2 cellular contexts compared by ENCODE assay signal in the genomic region with DNA sequence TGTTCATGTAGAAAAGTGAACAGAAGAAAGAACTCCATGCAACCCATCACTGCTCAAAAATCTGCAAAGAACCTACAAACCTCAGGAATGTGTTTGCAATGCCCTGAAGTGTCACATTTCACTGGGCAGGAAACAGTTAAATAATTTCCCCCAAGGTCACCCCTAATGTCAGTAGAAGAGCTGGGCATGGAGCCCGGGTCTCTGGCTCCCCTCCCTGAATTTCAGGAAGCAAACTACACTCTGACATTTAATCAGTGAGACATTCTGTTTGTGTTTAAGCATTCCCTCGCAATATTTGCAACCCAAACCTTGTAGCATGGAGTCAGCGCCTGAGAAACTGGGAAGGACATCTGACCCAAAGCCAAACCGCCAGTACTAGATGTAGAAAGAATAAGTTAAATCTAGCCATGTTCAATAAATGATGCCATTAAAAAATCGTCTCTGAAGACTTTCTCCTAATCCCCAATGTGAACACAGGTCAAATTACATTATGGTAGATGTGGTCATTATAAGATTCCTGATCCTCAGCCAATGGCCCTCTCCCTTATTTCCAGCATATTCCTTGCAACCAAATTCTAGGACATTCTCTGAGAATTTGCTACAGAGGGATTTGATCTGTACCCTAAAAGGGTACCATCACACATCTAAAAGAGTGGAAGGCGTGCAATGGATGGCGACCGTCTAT.
TF ChIP-seq lines count a peak whose summit lies in the region.

No MANE protein-coding gene starts in this region.

TF ChIP-seq in liver, 16 proteins besides CTCF, POLR2A, EP300 and RAD21:
- TF ChIP-seq, protein P1, sequence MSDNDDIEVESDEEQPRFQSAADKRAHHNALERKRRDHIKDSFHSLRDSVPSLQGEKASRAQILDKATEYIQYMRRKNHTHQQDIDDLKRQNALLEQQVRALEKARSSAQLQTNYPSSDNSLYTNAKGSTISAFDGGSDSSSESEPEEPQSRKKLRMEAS (IDR thresholded peaks at IDR 0.05), result peak; percentile 64
- TF ChIP-seq, protein P2, sequence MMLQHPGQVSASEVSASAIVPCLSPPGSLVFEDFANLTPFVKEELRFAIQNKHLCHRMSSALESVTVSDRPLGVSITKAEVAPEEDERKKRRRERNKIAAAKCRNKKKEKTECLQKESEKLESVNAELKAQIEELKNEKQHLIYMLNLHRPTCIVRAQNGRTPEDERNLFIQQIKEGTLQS (IDR thresholded peaks at IDR 0.05), result no peak
- no peak for TF ChIP-seq TAF1 (conservative IDR thresholded peaks at IDR 0.05)
- TF ChIP-seq, protein P3, sequence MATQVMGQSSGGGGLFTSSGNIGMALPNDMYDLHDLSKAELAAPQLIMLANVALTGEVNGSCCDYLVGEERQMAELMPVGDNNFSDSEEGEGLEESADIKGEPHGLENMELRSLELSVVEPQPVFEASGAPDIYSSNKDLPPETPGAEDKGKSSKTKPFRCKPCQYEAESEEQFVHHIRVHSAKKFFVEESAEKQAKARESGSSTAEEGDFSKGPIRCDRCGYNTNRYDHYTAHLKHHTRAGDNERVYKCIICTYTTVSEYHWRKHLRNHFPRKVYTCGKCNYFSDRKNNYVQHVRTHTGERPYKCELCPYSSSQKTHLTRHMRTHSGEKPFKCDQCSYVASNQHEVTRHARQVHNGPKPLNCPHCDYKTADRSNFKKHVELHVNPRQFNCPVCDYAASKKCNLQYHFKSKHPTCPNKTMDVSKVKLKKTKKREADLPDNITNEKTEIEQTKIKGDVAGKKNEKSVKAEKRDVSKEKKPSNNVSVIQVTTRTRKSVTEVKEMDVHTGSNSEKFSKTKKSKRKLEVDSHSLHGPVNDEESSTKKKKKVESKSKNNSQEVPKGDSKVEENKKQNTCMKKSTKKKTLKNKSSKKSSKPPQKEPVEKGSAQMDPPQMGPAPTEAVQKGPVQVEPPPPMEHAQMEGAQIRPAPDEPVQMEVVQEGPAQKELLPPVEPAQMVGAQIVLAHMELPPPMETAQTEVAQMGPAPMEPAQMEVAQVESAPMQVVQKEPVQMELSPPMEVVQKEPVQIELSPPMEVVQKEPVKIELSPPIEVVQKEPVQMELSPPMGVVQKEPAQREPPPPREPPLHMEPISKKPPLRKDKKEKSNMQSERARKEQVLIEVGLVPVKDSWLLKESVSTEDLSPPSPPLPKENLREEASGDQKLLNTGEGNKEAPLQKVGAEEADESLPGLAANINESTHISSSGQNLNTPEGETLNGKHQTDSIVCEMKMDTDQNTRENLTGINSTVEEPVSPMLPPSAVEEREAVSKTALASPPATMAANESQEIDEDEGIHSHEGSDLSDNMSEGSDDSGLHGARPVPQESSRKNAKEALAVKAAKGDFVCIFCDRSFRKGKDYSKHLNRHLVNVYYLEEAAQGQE (IDR thresholded peaks at IDR 0.05), result peak; percentile 59
- TF ChIP-seq HNF4G (IDR thresholded peaks at IDR 0.05), result no peak
- TF ChIP-seq FOXA1 (IDR thresholded peaks at IDR 0.05), result no peak
- TF ChIP-seq RXRA (IDR thresholded peaks at IDR 0.05), result peak; percentile 56 to 81
- peak in 1 of 2 donors; percentile 53 for TF ChIP-seq EGR1 (IDR thresholded peaks at IDR 0.05; ENCODE audit: low read depth in 2 of 2)
- no peak for TF ChIP-seq GABPA (IDR thresholded peaks at IDR 0.05 in 1 of 2, conservative IDR thresholded peaks at IDR 0.05 in 1 of 2)
- TF ChIP-seq FOXA2 (IDR thresholded peaks at IDR 0.05), result peak; percentile 28
- peak; percentile 67 for TF ChIP-seq NR2F2 (IDR thresholded peaks at IDR 0.05)
- TF ChIP-seq JUND (IDR thresholded peaks at IDR 0.05), result peak; percentile 21 to 70
- peak; percentile 72 for TF ChIP-seq SP1 (IDR thresholded peaks at IDR 0.05)
- peak; percentile 75 to 77 for TF ChIP-seq HNF4A (conservative IDR thresholded peaks at IDR 0.05)
- TF ChIP-seq YY1 (IDR thresholded peaks at IDR 0.05), result peak; percentile 68
- TF ChIP-seq, protein P4, sequence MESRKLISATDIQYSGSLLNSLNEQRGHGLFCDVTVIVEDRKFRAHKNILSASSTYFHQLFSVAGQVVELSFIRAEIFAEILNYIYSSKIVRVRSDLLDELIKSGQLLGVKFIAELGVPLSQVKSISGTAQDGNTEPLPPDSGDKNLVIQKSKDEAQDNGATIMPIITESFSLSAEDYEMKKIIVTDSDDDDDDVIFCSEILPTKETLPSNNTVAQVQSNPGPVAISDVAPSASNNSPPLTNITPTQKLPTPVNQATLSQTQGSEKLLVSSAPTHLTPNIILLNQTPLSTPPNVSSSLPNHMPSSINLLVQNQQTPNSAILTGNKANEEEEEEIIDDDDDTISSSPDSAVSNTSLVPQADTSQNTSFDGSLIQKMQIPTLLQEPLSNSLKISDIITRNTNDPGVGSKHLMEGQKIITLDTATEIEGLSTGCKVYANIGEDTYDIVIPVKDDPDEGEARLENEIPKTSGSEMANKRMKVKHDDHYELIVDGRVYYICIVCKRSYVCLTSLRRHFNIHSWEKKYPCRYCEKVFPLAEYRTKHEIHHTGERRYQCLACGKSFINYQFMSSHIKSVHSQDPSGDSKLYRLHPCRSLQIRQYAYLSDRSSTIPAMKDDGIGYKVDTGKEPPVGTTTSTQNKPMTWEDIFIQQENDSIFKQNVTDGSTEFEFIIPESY (IDR thresholded peaks at IDR 0.05), result peak; percentile 46

TF ChIP-seq in HepG2, 621 proteins besides CTCF, POLR2A, EP300 and RAD21:
- TF ChIP-seq, protein P5, sequence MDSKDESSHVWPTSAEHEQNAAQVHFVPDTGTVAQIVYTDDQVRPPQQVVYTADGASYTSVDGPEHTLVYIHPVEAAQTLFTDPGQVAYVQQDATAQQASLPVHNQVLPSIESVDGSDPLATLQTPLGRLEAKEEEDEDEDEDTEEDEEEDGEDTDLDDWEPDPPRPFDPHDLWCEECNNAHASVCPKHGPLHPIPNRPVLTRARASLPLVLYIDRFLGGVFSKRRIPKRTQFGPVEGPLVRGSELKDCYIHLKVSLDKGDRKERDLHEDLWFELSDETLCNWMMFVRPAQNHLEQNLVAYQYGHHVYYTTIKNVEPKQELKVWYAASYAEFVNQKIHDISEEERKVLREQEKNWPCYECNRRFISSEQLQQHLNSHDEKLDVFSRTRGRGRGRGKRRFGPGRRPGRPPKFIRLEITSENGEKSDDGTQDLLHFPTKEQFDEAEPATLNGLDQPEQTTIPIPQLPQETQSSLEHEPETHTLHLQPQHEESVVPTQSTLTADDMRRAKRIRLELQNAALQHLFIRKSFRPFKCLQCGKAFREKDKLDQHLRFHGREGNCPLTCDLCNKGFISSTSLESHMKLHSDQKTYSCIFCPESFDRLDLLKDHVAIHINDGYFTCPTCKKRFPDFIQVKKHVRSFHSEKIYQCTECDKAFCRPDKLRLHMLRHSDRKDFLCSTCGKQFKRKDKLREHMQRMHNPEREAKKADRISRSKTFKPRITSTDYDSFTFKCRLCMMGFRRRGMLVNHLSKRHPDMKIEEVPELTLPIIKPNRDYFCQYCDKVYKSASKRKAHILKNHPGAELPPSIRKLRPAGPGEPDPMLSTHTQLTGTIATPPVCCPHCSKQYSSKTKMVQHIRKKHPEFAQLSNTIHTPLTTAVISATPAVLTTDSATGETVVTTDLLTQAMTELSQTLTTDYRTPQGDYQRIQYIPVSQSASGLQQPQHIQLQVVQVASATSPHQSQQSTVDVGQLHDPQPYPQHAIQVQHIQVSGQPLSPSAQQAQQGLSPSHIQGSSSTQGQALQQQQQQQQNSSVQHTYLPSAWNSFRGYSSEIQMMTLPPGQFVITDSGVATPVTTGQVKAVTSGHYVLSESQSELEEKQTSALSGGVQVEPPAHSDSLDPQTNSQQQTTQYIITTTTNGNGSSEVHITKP (CRISPR knock-in tag; IDR thresholded peaks at IDR 0.05; ENCODE audit: low read depth), result no peak
- no peak for TF ChIP-seq KLF12 (CRISPR knock-in tag; IDR thresholded peaks at IDR 0.05; ENCODE audit: borderline replicate concordance)
- TF ChIP-seq NCOR1 (IDR thresholded peaks at IDR 0.05; ENCODE audit: borderline replicate concordance, low read length), result no peak
- TF ChIP-seq, protein P6, sequence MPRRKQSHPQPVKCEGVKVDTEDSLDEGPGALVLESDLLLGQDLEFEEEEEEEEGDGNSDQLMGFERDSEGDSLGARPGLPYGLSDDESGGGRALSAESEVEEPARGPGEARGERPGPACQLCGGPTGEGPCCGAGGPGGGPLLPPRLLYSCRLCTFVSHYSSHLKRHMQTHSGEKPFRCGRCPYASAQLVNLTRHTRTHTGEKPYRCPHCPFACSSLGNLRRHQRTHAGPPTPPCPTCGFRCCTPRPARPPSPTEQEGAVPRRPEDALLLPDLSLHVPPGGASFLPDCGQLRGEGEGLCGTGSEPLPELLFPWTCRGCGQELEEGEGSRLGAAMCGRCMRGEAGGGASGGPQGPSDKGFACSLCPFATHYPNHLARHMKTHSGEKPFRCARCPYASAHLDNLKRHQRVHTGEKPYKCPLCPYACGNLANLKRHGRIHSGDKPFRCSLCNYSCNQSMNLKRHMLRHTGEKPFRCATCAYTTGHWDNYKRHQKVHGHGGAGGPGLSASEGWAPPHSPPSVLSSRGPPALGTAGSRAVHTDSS (CRISPR knock-in tag; conservative IDR thresholded peaks at IDR 0.05), result no peak
- no peak for TF ChIP-seq NFYC (CRISPR knock-in tag; IDR thresholded peaks at IDR 0.05)
- no peak for TF ChIP-seq NKX3-1 (CRISPR knock-in tag; IDR thresholded peaks at IDR 0.05)
- no peak for TF ChIP-seq DMAP1 (CRISPR knock-in tag; IDR thresholded peaks at IDR 0.05)
- TF ChIP-seq ZNF44 (CRISPR knock-in tag; IDR thresholded peaks at IDR 0.05), result no peak
- TF ChIP-seq, protein P7, sequence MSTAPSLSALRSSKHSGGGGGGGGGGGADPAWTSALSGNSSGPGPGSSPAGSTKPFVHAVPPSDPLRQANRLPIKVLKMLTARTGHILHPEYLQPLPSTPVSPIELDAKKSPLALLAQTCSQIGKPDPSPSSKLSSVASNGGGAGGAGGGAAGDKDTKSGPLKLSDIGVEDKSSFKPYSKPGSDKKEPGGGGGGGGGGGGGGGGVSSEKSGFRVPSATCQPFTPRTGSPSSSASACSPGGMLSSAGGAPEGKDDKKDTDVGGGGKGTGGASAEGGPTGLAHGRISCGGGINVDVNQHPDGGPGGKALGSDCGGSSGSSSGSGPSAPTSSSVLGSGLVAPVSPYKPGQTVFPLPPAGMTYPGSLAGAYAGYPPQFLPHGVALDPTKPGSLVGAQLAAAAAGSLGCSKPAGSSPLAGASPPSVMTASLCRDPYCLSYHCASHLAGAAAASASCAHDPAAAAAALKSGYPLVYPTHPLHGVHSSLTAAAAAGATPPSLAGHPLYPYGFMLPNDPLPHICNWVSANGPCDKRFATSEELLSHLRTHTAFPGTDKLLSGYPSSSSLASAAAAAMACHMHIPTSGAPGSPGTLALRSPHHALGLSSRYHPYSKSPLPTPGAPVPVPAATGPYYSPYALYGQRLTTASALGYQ (CRISPR knock-in tag; IDR thresholded peaks at IDR 0.05), result no peak
- TF ChIP-seq, protein P8, sequence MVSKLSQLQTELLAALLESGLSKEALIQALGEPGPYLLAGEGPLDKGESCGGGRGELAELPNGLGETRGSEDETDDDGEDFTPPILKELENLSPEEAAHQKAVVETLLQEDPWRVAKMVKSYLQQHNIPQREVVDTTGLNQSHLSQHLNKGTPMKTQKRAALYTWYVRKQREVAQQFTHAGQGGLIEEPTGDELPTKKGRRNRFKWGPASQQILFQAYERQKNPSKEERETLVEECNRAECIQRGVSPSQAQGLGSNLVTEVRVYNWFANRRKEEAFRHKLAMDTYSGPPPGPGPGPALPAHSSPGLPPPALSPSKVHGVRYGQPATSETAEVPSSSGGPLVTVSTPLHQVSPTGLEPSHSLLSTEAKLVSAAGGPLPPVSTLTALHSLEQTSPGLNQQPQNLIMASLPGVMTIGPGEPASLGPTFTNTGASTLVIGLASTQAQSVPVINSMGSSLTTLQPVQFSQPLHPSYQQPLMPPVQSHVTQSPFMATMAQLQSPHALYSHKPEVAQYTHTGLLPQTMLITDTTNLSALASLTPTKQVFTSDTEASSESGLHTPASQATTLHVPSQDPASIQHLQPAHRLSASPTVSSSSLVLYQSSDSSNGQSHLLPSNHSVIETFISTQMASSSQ (IDR thresholded peaks at IDR 0.05; ENCODE audit: low read depth), result no peak
- TF ChIP-seq, protein P8 (CRISPR knock-in tag; IDR thresholded peaks at IDR 0.05; ENCODE audit: borderline replicate concordance), result no peak
- TF ChIP-seq ZNF746 (CRISPR knock-in tag; IDR thresholded peaks at IDR 0.05), result no peak
- no peak for TF ChIP-seq AGO2 (optimal IDR thresholded peaks at IDR 0.05; ENCODE audit: low read depth, low read length)
- TF ChIP-seq ERF (CRISPR knock-in tag; IDR thresholded peaks at IDR 0.05), result no peak
- TF ChIP-seq FOXK2 (IDR thresholded peaks at IDR 0.05), result no peak
- no peak for TF ChIP-seq RFX3 (CRISPR knock-in tag; IDR thresholded peaks at IDR 0.05)
- TF ChIP-seq SRSF4 (IDR thresholded peaks at IDR 0.05; ENCODE audit: low read depth, low read length, poor library complexity, severe bottlenecking), result no peak
- no peak for TF ChIP-seq ZNF556 (CRISPR knock-in tag; IDR thresholded peaks at IDR 0.05; ENCODE audit: borderline replicate concordance)
